ENCODE assay signal across 7 cellular contexts in the genomic region with DNA sequence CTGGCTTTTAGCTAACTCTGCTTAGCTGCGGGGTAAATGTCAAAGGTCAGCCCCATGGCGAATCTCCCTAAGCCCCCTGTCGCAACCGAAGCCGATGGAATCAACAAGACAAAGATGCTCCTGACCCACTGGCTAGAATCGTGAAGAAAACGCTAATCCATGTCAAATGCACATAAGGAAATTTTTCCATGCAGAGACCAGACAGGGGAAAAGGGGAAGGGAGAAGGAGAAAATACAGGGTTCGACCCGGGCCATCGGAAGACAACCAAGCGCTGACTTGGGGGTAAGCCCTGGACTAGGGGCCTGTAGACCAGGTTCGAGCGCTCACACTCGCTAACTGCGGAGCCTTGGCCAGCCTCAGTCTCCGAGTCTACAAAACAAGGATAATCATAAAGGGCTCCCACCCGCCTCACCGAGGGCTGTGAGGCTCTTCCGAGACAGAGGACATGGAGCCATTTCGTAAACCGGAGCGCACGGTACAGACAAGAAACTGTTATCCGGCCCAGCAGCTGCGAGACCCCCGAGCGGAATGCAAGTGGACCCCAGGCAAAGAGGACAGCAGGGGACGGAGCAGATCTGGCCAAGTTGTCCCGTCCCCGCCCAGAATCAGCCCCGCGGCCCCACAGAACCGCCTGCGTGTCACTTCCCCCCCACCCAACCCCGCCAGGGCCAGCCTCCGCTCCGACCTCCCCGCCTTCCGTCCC. TPM values are rescaled to one million over a fixed set of nuclear protein-coding genes. Genes with fewer than 3 reads are reported as not detected.
DNase-seq lines count a peak whose midpoint lies in the region; ATAC-seq and TF ChIP-seq lines count a peak whose summit lies in the region.

No MANE protein-coding gene starts in this region.

- peaks cover 0 to 29% (median 0%) of the 10 kb centered on the region in 9 donors for H3K36me3 ChIP-seq in heart right ventricle

- peak overlapping the region; percentile 52 to 96 (median 92) for H3K27ac ChIP-seq in heart right ventricle

- peaks cover 22% of the 10 kb centered on the region for H3K36me3 Mint-ChIP-seq in activated T-helper 1 cell treated with anti-CD3 and anti-CD28 coated beads, Interleukin-12 subunit alpha, Interleukin-12 subunit beta, Interleukin-2, Interleukin-4 antibody, amounts not matched to agents 30 ng/mL and 10 ng/mL and 1 ng/mL, durations not matched to agents 14 hours and 24 hours and 36 hours (ENCODE audit: low read depth)

- H3K27ac Mint-ChIP-seq in activated T-helper 1 cell treated with anti-CD3 and anti-CD28 coated beads, Interleukin-12 subunit alpha, Interleukin-12 subunit beta, Interleukin-2, Interleukin-4 antibody, amounts not matched to agents 30 ng/mL and 10 ng/mL and 1 ng/mL, durations not matched to agents 14 hours and 24 hours and 36 hours: peak overlapping the region; percentile 83

- peak overlapping the region; percentile 96 for H3K4me3 Mint-ChIP-seq in activated T-helper 1 cell treated with anti-CD3 and anti-CD28 coated beads, Interleukin-12 subunit alpha, Interleukin-12 subunit beta, Interleukin-2, Interleukin-4 antibody, amounts not matched to agents 30 ng/mL and 10 ng/mL and 1 ng/mL, durations not matched to agents 14 hours and 24 hours and 36 hours

- H3K4me1 ChIP-seq in heart right ventricle: peaks cover 0 to 60% (median 44%) of the 10 kb centered on the region in 9 donors

- 0 to 1% methylated on average over 34 to 39 of the region's 39 CpGs for WGBS in heart right ventricle, 2 donors

- H3K4me3 ChIP-seq in heart right ventricle: peak overlapping the region; percentile 59 to 99 (median 84)
- H3K4me3 ChIP-seq in retinal pigment epithelial cell (ENCODE audit: low read length): peak overlapping the region; percentile 99

- no peaks in the 10 kb centered on the region for H3K27me3 ChIP-seq in heart right ventricle

- TF ChIP-seq CTCF in heart right ventricle (IDR thresholded peaks at IDR 0.05) (no peak), retinal pigment epithelial cell (conservative IDR thresholded peaks at IDR 0.05; ENCODE audit: low read depth, low read length) (no peak)

- peak; percentile 13 for ATAC-seq in GM19351 (IDR thresholded peaks at IDR 0.05; ENCODE audit: unreplicated experiment)
- ATAC-seq in HG03139 (IDR thresholded peaks at IDR 0.05; ENCODE audit: unreplicated experiment): peak; percentile 19
- ATAC-seq in heart right ventricle: peak in 7 of 8 donors; percentile 32 to 57 (median 48)
- no peak for ATAC-seq in HG03565 (IDR thresholded peaks at IDR 0.05; ENCODE audit: unreplicated experiment)
- no peak for ATAC-seq in GM21526 (IDR thresholded peaks at IDR 0.05; ENCODE audit: low FRiP score, unreplicated experiment)

- H3K27me3 Mint-ChIP-seq in activated T-helper 1 cell treated with anti-CD3 and anti-CD28 coated beads, Interleukin-12 subunit alpha, Interleukin-12 subunit beta, Interleukin-2, Interleukin-4 antibody, amounts not matched to agents 30 ng/mL and 10 ng/mL and 1 ng/mL, durations not matched to agents 14 hours and 24 hours and 36 hours (ENCODE audit: insufficient read depth): no peaks in the 10 kb centered on the region

- H3K9me3 ChIP-seq in heart right ventricle: no peaks in the 10 kb centered on the region

- intact Hi-C loops in activated T-helper 1 cell treated with anti-CD3 and anti-CD28 coated beads, Interleukin-12 subunit alpha, Interleukin-12 subunit beta, Interleukin-2, Interleukin-4 antibody, amounts not matched to agents 30 ng/mL and 10 ng/mL and 1 ng/mL, durations not matched to agents 14 hours and 24 hours and 36 hours (cut with micrococcal nuclease): loop anchor here (1.0 to 5.0 kb wide), 7 partner anchors 8 to 234 kb away; partner anchors contain the start of genes EIF4EBP2, LRRC20, PPA1 and TYSND1
- intact Hi-C loops in heart right ventricle (cut with DNase I): loop anchor here in 1 of 10 donors (1.0 kb wide), 1 partner anchor 24 kb away; the partner anchor contains the start of gene TYSND1

- H3K9me3 Mint-ChIP-seq in activated T-helper 1 cell treated with anti-CD3 and anti-CD28 coated beads, Interleukin-12 subunit alpha, Interleukin-12 subunit beta, Interleukin-2, Interleukin-4 antibody, amounts not matched to agents 30 ng/mL and 10 ng/mL and 1 ng/mL, durations not matched to agents 14 hours and 24 hours and 36 hours: no peaks in the 10 kb centered on the region

- no peak for DNase-seq in activated T-helper 1 cell treated with anti-CD3 and anti-CD28 coated beads, Interleukin-12 subunit alpha, Interleukin-12 subunit beta, Interleukin-2, Interleukin-4 antibody, amounts not matched to agents 30 ng/mL and 10 ng/mL and 1 ng/mL, durations not matched to agents 14 hours and 24 hours and 36 hours (ENCODE audit: low spot score)
- no peak for DNase-seq in heart right ventricle
- DNase-seq in retinal pigment epithelial cell (ENCODE audit: low read depth): no peak

- H3K4me1 Mint-ChIP-seq in activated T-helper 1 cell treated with anti-CD3 and anti-CD28 coated beads, Interleukin-12 subunit alpha, Interleukin-12 subunit beta, Interleukin-2, Interleukin-4 antibody, amounts not matched to agents 30 ng/mL and 10 ng/mL and 1 ng/mL, durations not matched to agents 14 hours and 24 hours and 36 hours (ENCODE audit: low read depth): peaks cover 65% of the 10 kb centered on the region

RNA-seq across cellular contexts. Expression of gene SAR1A, which starts 0.5 kb away (rescaled TPM):
- total RNA-seq in activated T-helper 1 cell treated with anti-CD3 and anti-CD28 coated beads, Interleukin-12 subunit alpha, Interleukin-12 subunit beta, Interleukin-2, Interleukin-4 antibody, amounts not matched to agents 30 ng/mL and 10 ng/mL and 1 ng/mL, durations not matched to agents 14 hours and 24 hours and 36 hours: 117 TPM in 2 replicates
- total RNA-seq in heart right ventricle: 100 to 1,000 TPM in 4 of 10 donors, 10 to 100 TPM in 6; 67.5 to 118 (median 97.5) TPM
- polyA plus RNA-seq in heart right ventricle: 10 to 100 TPM; 29.4 to 46.7 TPM

RNA-seq across cellular contexts. Expression of gene TYSND1, which starts 23.3 kb away (rescaled TPM):
- 12.6 and 12.7 TPM in 2 replicates for total RNA-seq in activated T-helper 1 cell treated with anti-CD3 and anti-CD28 coated beads, Interleukin-12 subunit alpha, Interleukin-12 subunit beta, Interleukin-2, Interleukin-4 antibody, amounts not matched to agents 30 ng/mL and 10 ng/mL and 1 ng/mL, durations not matched to agents 14 hours and 24 hours and 36 hours
- total RNA-seq in heart right ventricle: 1 to 10 TPM; 3.5 to 6.5 (median 4.6) TPM
- 1 to 10 TPM; 2.6 to 6.1 TPM for polyA plus RNA-seq in heart right ventricle

RNA-seq across cellular contexts. Expression of gene AIFM2, which starts 37.2 kb away (rescaled TPM):
- total RNA-seq in activated T-helper 1 cell treated with anti-CD3 and anti-CD28 coated beads, Interleukin-12 subunit alpha, Interleukin-12 subunit beta, Interleukin-2, Interleukin-4 antibody, amounts not matched to agents 30 ng/mL and 10 ng/mL and 1 ng/mL, durations not matched to agents 14 hours and 24 hours and 36 hours: 7.1 and 7.3 TPM in 2 replicates
- 10 to 100 TPM; 14.1 to 22.9 (median 17.5) TPM for total RNA-seq in heart right ventricle
- polyA plus RNA-seq in heart right ventricle: 10 to 100 TPM; 20.6 to 27.0 TPM

Comparison
In these comparisons a context has a peak if more than half of its experiments do, and no peak if none do; other contexts are left out.
1. ATAC-seq: peak in GM19351 (single experiment), HG03139 (single experiment) and heart right ventricle (7 of 8); none in HG03565 (single experiment) and GM21526 (single experiment).